8 cellular contexts compared by ENCODE assay signal in genomic region chr10:31808258-31809218, GRCh38.
DNase-seq lines count a peak whose midpoint lies in the region; ATAC-seq and TF ChIP-seq lines count a peak whose summit lies in the region.

No MANE protein-coding gene starts in this region.

- TF ChIP-seq CTCF in adrenal gland (IDR thresholded peaks at IDR 0.05) = peak; percentile 39 to 83 (median 72)

- WGBS in adrenal gland, 4 donors = 30 to 40% (median 38%) methylated on average over 5 to 6 of the region's 6 CpGs

- no peak for TF ChIP-seq POLR2A in adrenal gland (IDR thresholded peaks at IDR 0.05)

- H3K27me3 ChIP-seq in adrenal gland = no peaks in the 10 kb centered on the region
- H3K27me3 ChIP-seq in effector memory CD4-positive, alpha-beta T cell (replicated peaks; ENCODE audit: control insufficient read depth, insufficient read depth, low read length, poor library complexity, severe bottlenecking) = no peaks in the 10 kb centered on the region

- no peaks in the 10 kb centered on the region for H3K36me3 ChIP-seq in adrenal gland (replicated peaks in 1 of 2)
- H3K36me3 ChIP-seq in effector memory CD4-positive, alpha-beta T cell (ENCODE audit: control insufficient read depth, insufficient read depth, low read length) = peaks cover 11% of the 10 kb centered on the region

- DNase-seq in NCI-H82 (lab: John Stamatoyannopoulos, UW) = peak; percentile 21
- no peak for DNase-seq in NCI-H82 treated with DMSO at 0.1 percent for 48 hours (lab: John Stamatoyannopoulos, UW; ENCODE audit: unreplicated experiment)
- peak; percentile 58 for DNase-seq in NCI-H446 treated with DMSO at 0.1 percent for 48 hours (lab: John Stamatoyannopoulos, UW)
- peak; percentile 31 to 67 (median 48) for DNase-seq in adrenal gland
- DNase-seq in left cardiac atrium = peak; percentile 41
- peak; percentile 61 for DNase-seq in putamen (ENCODE audit: low spot score)
- DNase-seq in effector memory CD4-positive, alpha-beta T cell = no peak

- H3K4me1 ChIP-seq in adrenal gland (replicated peaks in 1 of 2) = no peaks in the 10 kb centered on the region
- H3K4me1 ChIP-seq in effector memory CD4-positive, alpha-beta T cell (ENCODE audit: control insufficient read depth, insufficient read depth, low read length, poor library complexity, severe bottlenecking) = no peaks in the 10 kb centered on the region

- intact Hi-C loops in adrenal gland (cut with DNase I) (loop anchor here in 1 of 2 donors (10.0 kb wide), 1 partner anchor 1064 kb away; no protein-coding TSS in a partner anchor), left cardiac atrium (cut with DNase I) (loop anchor here (2.0 to 10.0 kb wide), 4 partner anchors 104 to 1064 kb away; no protein-coding TSS in a partner anchor)

- peak overlapping the region in 2 of 4 donors; percentile 13 to 59 for H3K4me3 ChIP-seq in adrenal gland
- H3K4me3 ChIP-seq in effector memory CD4-positive, alpha-beta T cell (ENCODE audit: insufficient read depth, low read depth, low read length, poor library complexity, severe bottlenecking) = no peak overlapping the region

- ATAC-seq in GM21619 (IDR thresholded peaks at IDR 0.05; ENCODE audit: unreplicated experiment) (peak; percentile 69), left cardiac atrium (peak; percentile 79 to 88)

- no peaks in the 10 kb centered on the region for H3K9me3 ChIP-seq in adrenal gland (replicated peaks in 1 of 3)
- H3K9me3 ChIP-seq in effector memory CD4-positive, alpha-beta T cell (ENCODE audit: control insufficient read depth, low read length) = no peaks in the 10 kb centered on the region

- peak overlapping the region; percentile 18 to 90 (median 59) for H3K27ac ChIP-seq in adrenal gland
- H3K27ac ChIP-seq in effector memory CD4-positive, alpha-beta T cell (ENCODE audit: insufficient read depth, low read length, poor library complexity, severe bottlenecking) = no peak overlapping the region

Comparison
In these comparisons a context has a peak if more than half of its experiments do, and no peak if none do; other contexts are left out.
1. DNase-seq: peak in NCI-H82 (single experiment), NCI-H446 treated with DMSO at 0.1 percent for 48 hours (single experiment), adrenal gland (7 of 7), left cardiac atrium (single experiment) and putamen (single experiment); none in NCI-H82 treated with DMSO at 0.1 percent for 48 hours (single experiment) and effector memory CD4-positive, alpha-beta T cell (0 of 3).